ENCODE assay signal across 8 cellular contexts in genomic region chr5:112417931-112418358, GRCh38. TPM values are rescaled to one million over a fixed set of nuclear protein-coding genes. Genes with fewer than 3 reads are reported as not detected.
DNase-seq lines count a peak whose midpoint lies in the region; ATAC-seq and TF ChIP-seq lines count a peak whose summit lies in the region.

No MANE protein-coding gene starts in this region.

- TF ChIP-seq EP300 in suprapubic skin (IDR thresholded peaks at IDR 0.05) = no peak

- DNase-seq in A172 (ENCODE audit: low spot score) (peak; percentile 4), activated B cell treated with CpG ODN at 0.5 μM for 24 hours (no peak), epithelial cell of proximal tubule (ENCODE audit: low read depth) (no peak), suprapubic skin (ENCODE audit: low spot score in 2 of 2) (peak; percentile 59 to 76), GF-D8 (lab: John Stamatoyannopoulos, UW) (no peak)

- peaks cover 17% of the 10 kb centered on the region for H3K27me3 Mint-ChIP-seq in activated B cell treated with CpG ODN at 0.5 μM for 24 hours

- ATAC-seq in GM18867 (IDR thresholded peaks at IDR 0.05; ENCODE audit: unreplicated experiment) (peak; percentile 66), HG03196 (IDR thresholded peaks at IDR 0.05; ENCODE audit: unreplicated experiment) (peak; percentile 38), activated B cell treated with CpG ODN at 0.5 μM for 24 hours (ENCODE audit: low read depth) (peak; percentile 13)

- H3K4me1 ChIP-seq in muscle layer of colon (ENCODE audit: insufficient read depth, low read length) (peaks cover 5% of the 10 kb centered on the region), suprapubic skin (peaks cover 25% of the 10 kb centered on the region)

- H3K4me1 Mint-ChIP-seq in activated B cell treated with CpG ODN at 0.5 μM for 24 hours = peaks cover 11% of the 10 kb centered on the region

- H3K4me3 Mint-ChIP-seq in activated B cell treated with CpG ODN at 0.5 μM for 24 hours = peak overlapping the region; percentile 84

- peaks cover 3% of the 10 kb centered on the region for H3K36me3 Mint-ChIP-seq in activated B cell treated with CpG ODN at 0.5 μM for 24 hours (ENCODE audit: low read depth)

- peaks cover 0 to 8% of the 10 kb centered on the region in 2 donors for H3K27me3 ChIP-seq in muscle layer of colon (ENCODE audit: control insufficient read depth in 1 of 2, insufficient read depth in 2 of 2, low read length in 2 of 2)
- no peaks in the 10 kb centered on the region for H3K27me3 ChIP-seq in suprapubic skin

- H3K9me3 Mint-ChIP-seq in activated B cell treated with CpG ODN at 0.5 μM for 24 hours = peaks cover 2% of the 10 kb centered on the region

- H3K4me3 ChIP-seq in epithelial cell of proximal tubule (ENCODE audit: low read depth, low read length) (peak overlapping the region; percentile 92), muscle layer of colon (ENCODE audit: low read depth in 1 of 2, low read length in 2 of 2) (peak overlapping the region; percentile 81 to 83), suprapubic skin (peak overlapping the region; percentile 98)

- H3K9ac ChIP-seq in muscle layer of colon (ENCODE audit: low read length) = peak overlapping the region; percentile 37

- H3K36me3 ChIP-seq in muscle layer of colon (ENCODE audit: insufficient read depth, low read length) (no peaks in the 10 kb centered on the region), suprapubic skin (no peaks in the 10 kb centered on the region)

- no peak for TF ChIP-seq POLR2A in suprapubic skin (IDR thresholded peaks at IDR 0.05)

- intact Hi-C loops in activated B cell treated with CpG ODN at 0.5 μM for 24 hours (cut with micrococcal nuclease) = loop anchor here (5.0 kb wide), 1 partner anchor 906 kb away; the partner anchor contains the start of gene STARD4

- CTCF ChIA-PET in activated B cell treated with CpG ODN at 0.5 μM for 24 hours (lab: Charles Lee) = interaction anchor here (3.4 to 4.6 kb wide), 2 partner anchors 242 to 339 kb away, joined by 20 to 94 read pairs; no protein-coding TSS in a partner anchor

- POLR2A ChIA-PET in activated B cell treated with CpG ODN at 0.5 μM for 24 hours (lab: Charles Lee) = no interaction called here

- H3K27ac Mint-ChIP-seq in activated B cell treated with CpG ODN at 0.5 μM for 24 hours = peak overlapping the region; percentile 4

- H3K27ac ChIP-seq in muscle layer of colon (ENCODE audit: low read depth, low read length) (no peak overlapping the region), suprapubic skin (peak overlapping the region; percentile 88)

- no peaks in the 10 kb centered on the region for H3K9me3 ChIP-seq in muscle layer of colon (ENCODE audit: low read length)
- no peaks in the 10 kb centered on the region for H3K9me3 ChIP-seq in suprapubic skin

- TF ChIP-seq CTCF in activated B cell treated with CpG ODN at 0.5 μM for 24 hours (IDR thresholded peaks at IDR 0.05) (no peak), epithelial cell of proximal tubule (conservative IDR thresholded peaks at IDR 0.05; ENCODE audit: low read depth, low read length) (no peak), suprapubic skin (IDR thresholded peaks at IDR 0.05) (no peak)

- WGBS in suprapubic skin = 2% methylated on average over 14 of the region's 14 CpGs

RNA-seq across cellular contexts. Expression of gene EPB41L4A, which starts 1.1 kb away (rescaled TPM):
- total RNA-seq in A172 (2014; rRNA removed; shearing (Covaris generic)) = 1.2 and 2.2 TPM in 2 replicates
- total RNA-seq in activated B cell treated with CpG ODN at 0.5 μM for 24 hours (5.8 and 7.1 TPM in 2 replicates), epithelial cell of proximal tubule (6.7 and 17.2 TPM in 2 replicates), suprapubic skin (10 to 100 TPM in 3 of 4 donors, 1 to 10 TPM in 1; 8.5 to 31.9 (median 12.8) TPM)

Comparison
In these comparisons a context has a peak if more than half of its experiments do, and no peak if none do; other contexts are left out.
1. DNase-seq: peak in A172 (single experiment) and suprapubic skin (2 of 2); none in activated B cell treated with CpG ODN at 0.5 μM for 24 hours (single experiment), epithelial cell of proximal tubule (single experiment) and GF-D8 (single experiment).
2. ATAC-seq: peak in every context shown above with its lines; median percentile 66 in GM18867; 38 in HG03196; 13 in activated B cell treated with CpG ODN at 0.5 μM for 24 hours.
3. Peak in every context shown above with its lines, with median percentiles within 50 percentile points of each other: H3K4me3 ChIP-seq.